Comparison of ENCODE assay signal across 8 cellular contexts in genomic region chr7:101244385-101245146, GRCh38. TPM values are rescaled to one million over a fixed set of nuclear protein-coding genes. Genes with fewer than 3 reads are reported as not detected.
DNase-seq lines count a peak whose midpoint lies in the region; ATAC-seq lines count a peak whose summit lies in the region.

Gene FIS1 (minus strand): TSS chr7:101245081. CDS start chr7:101245004, 77 bp downstream.

- H3K9me3 Mint-ChIP-seq in activated T-helper 1 cell treated with anti-CD3 and anti-CD28 coated beads, Interleukin-12 subunit alpha, Interleukin-12 subunit beta, Interleukin-2, Interleukin-4 antibody, amounts not matched to agents 30 ng/mL and 10 ng/mL and 1 ng/mL, durations not matched to agents 14 hours and 24 hours and 36 hours: no peaks in the 10 kb centered on the region
- H3K9me3 Mint-ChIP-seq in naive thymus-derived CD8-positive, alpha-beta T cell: no peaks in the 10 kb centered on the region

- H2AFZ ChIP-seq in Karpas-422 (ENCODE audit: low read length): peak within 1 kb of the TSS; percentile 77; the same call in 1 of the 2 replicates

- no peaks in the 10 kb centered on the region for H3K9me3 ChIP-seq in Karpas-422 (ENCODE audit: low read length)

- peaks cover 9% of the 10 kb centered on the region; the same call in 1 of the 2 replicates for H4K20me1 ChIP-seq in Karpas-422 (ENCODE audit: insufficient read depth, low read depth, low read length)

- peak within 1 kb of the TSS; percentile 100 for H3K4me3 ChIP-seq in Karpas-422 (ENCODE audit: low read length)

- H3K36me3 ChIP-seq in Karpas-422 (ENCODE audit: insufficient read depth, low read length): peaks cover 11% of the 10 kb centered on the region; the same call in 1 of the 2 replicates

- H3K79me2 ChIP-seq in Karpas-422 (ENCODE audit: low read length): peaks cover 59% of the 10 kb centered on the region

- peak within 1 kb of the TSS; percentile 98 for H3K27ac Mint-ChIP-seq in activated T-helper 1 cell treated with anti-CD3 and anti-CD28 coated beads, Interleukin-12 subunit alpha, Interleukin-12 subunit beta, Interleukin-2, Interleukin-4 antibody, amounts not matched to agents 30 ng/mL and 10 ng/mL and 1 ng/mL, durations not matched to agents 14 hours and 24 hours and 36 hours
- peak within 1 kb of the TSS; percentile 89 to 99 (median 97) for H3K27ac Mint-ChIP-seq in naive thymus-derived CD8-positive, alpha-beta T cell

- no peaks in the 10 kb centered on the region for H3K27me3 Mint-ChIP-seq in activated T-helper 1 cell treated with anti-CD3 and anti-CD28 coated beads, Interleukin-12 subunit alpha, Interleukin-12 subunit beta, Interleukin-2, Interleukin-4 antibody, amounts not matched to agents 30 ng/mL and 10 ng/mL and 1 ng/mL, durations not matched to agents 14 hours and 24 hours and 36 hours (ENCODE audit: insufficient read depth)
- no peaks in the 10 kb centered on the region for H3K27me3 Mint-ChIP-seq in naive thymus-derived CD8-positive, alpha-beta T cell

- peak; percentile 87 for ATAC-seq in GM21825 (IDR thresholded peaks at IDR 0.05; ENCODE audit: unreplicated experiment)
- peak; percentile 95 for ATAC-seq in naive thymus-derived CD8-positive, alpha-beta T cell

- peak within 1 kb of the TSS; percentile 100 for H3K9ac ChIP-seq in Karpas-422 (ENCODE audit: low read length)

- H3K27me3 ChIP-seq in Karpas-422 (ENCODE audit: low read length): no peaks in the 10 kb centered on the region

- H3K4me1 ChIP-seq in Karpas-422 (ENCODE audit: low read length): peaks cover 22% of the 10 kb centered on the region

- H3K27ac ChIP-seq in Karpas-422 (ENCODE audit: low read length): peak within 1 kb of the TSS; percentile 57; the same call in 1 of the 2 replicates

- DNase-seq in Daoy (ENCODE audit: low read depth): peak; percentile 99
- peak; percentile 96 for DNase-seq in Karpas-422
- peak; percentile 97 for DNase-seq in RKO (ENCODE audit: low spot score)
- peak; percentile 91 for DNase-seq in activated T-helper 1 cell treated with anti-CD3 and anti-CD28 coated beads, Interleukin-12 subunit alpha, Interleukin-12 subunit beta, Interleukin-2, Interleukin-4 antibody, amounts not matched to agents 30 ng/mL and 10 ng/mL and 1 ng/mL, durations not matched to agents 14 hours and 24 hours and 36 hours (ENCODE audit: low spot score)
- peak; percentile 85 for DNase-seq in fibroblast of gingiva (ENCODE audit: low read depth)
- DNase-seq in naive thymus-derived CD8-positive, alpha-beta T cell: peak; percentile 84 to 98 (median 91)
- peak; percentile 83 to 99 (median 94) for DNase-seq in stimulated activated naive CD4-positive, alpha-beta T cell (lab: John Stamatoyannopoulos, UW)

- H3K4me3 Mint-ChIP-seq in activated T-helper 1 cell treated with anti-CD3 and anti-CD28 coated beads, Interleukin-12 subunit alpha, Interleukin-12 subunit beta, Interleukin-2, Interleukin-4 antibody, amounts not matched to agents 30 ng/mL and 10 ng/mL and 1 ng/mL, durations not matched to agents 14 hours and 24 hours and 36 hours: peak within 1 kb of the TSS; percentile 94
- peak within 1 kb of the TSS; percentile 92 to 100 (median 97) for H3K4me3 Mint-ChIP-seq in naive thymus-derived CD8-positive, alpha-beta T cell

- no peaks in the 10 kb centered on the region for H3K9me2 ChIP-seq in Karpas-422 (replicated peaks; ENCODE audit: insufficient read depth, low read length)

- peaks cover 22% of the 10 kb centered on the region for H3K36me3 Mint-ChIP-seq in activated T-helper 1 cell treated with anti-CD3 and anti-CD28 coated beads, Interleukin-12 subunit alpha, Interleukin-12 subunit beta, Interleukin-2, Interleukin-4 antibody, amounts not matched to agents 30 ng/mL and 10 ng/mL and 1 ng/mL, durations not matched to agents 14 hours and 24 hours and 36 hours (ENCODE audit: low read depth)
- peaks cover 0 to 27% (median 4%) of the 10 kb centered on the region in 3 donors for H3K36me3 Mint-ChIP-seq in naive thymus-derived CD8-positive, alpha-beta T cell

- intact Hi-C loops in activated T-helper 1 cell treated with anti-CD3 and anti-CD28 coated beads, Interleukin-12 subunit alpha, Interleukin-12 subunit beta, Interleukin-2, Interleukin-4 antibody, amounts not matched to agents 30 ng/mL and 10 ng/mL and 1 ng/mL, durations not matched to agents 14 hours and 24 hours and 36 hours (cut with micrococcal nuclease): loop anchor here (1.0 to 5.0 kb wide), 8 partner anchors 8 to 808 kb away; partner anchors contain the start of genes ACHE, AP1S1, IFT22 and PPP1R35

- peak within 1 kb of the TSS; percentile 99 for H3K4me2 ChIP-seq in Karpas-422 (ENCODE audit: low read depth, low read length, poor library complexity, severe bottlenecking)

- H3K4me1 Mint-ChIP-seq in activated T-helper 1 cell treated with anti-CD3 and anti-CD28 coated beads, Interleukin-12 subunit alpha, Interleukin-12 subunit beta, Interleukin-2, Interleukin-4 antibody, amounts not matched to agents 30 ng/mL and 10 ng/mL and 1 ng/mL, durations not matched to agents 14 hours and 24 hours and 36 hours (ENCODE audit: low read depth): peaks cover 24% of the 10 kb centered on the region
- peaks cover 11 to 58% (median 46%) of the 10 kb centered on the region in 4 donors for H3K4me1 Mint-ChIP-seq in naive thymus-derived CD8-positive, alpha-beta T cell

- POLR2A ChIA-PET in naive thymus-derived CD8-positive, alpha-beta T cell (lab: Charles Lee): interaction anchor here (0.6 to 4.2 kb wide), 16 partner anchors 8 to 1151 kb away, joined by 3 to 59 read pairs (median 5); partner anchors contain the start of genes PLOD3, SRRT, UFSP1 and ZNHIT1

RNA-seq across cellular contexts. Expression of gene FIS1, which starts in this region (rescaled TPM):
- total RNA-seq in Daoy (2014; rRNA removed; shearing (Covaris generic)): 294 and 310 TPM in 2 replicates
- 104 and 210 TPM in 2 replicates for total RNA-seq in Karpas-422 (2014; rRNA removed; shearing (Covaris generic); ENCODE audit: low replicate concordance)
- total RNA-seq in activated T-helper 1 cell treated with anti-CD3 and anti-CD28 coated beads, Interleukin-12 subunit alpha, Interleukin-12 subunit beta, Interleukin-2, Interleukin-4 antibody, amounts not matched to agents 30 ng/mL and 10 ng/mL and 1 ng/mL, durations not matched to agents 14 hours and 24 hours and 36 hours: 138 and 143 TPM in 2 replicates
- total RNA-seq in naive thymus-derived CD8-positive, alpha-beta T cell: 100 to 1,000 TPM; 118 to 124 TPM
- polyA plus RNA-seq in naive thymus-derived CD8-positive, alpha-beta T cell: 100 to 1,000 TPM; 225 to 235 (median 228) TPM

Comparison
In these comparisons a context has a peak if more than half of its experiments do, and no peak if none do; other contexts are left out.
1. Peak in every context shown above with its lines: DNase-seq, ATAC-seq, H3K4me3 ChIP-seq and H3K27ac ChIP-seq.